In genomic region chr12:30695327-30696102, GRCh38 we compare ENCODE assay signal across 8 cellular contexts. TPM values are rescaled to one million over a fixed set of nuclear protein-coding genes. Genes with fewer than 3 reads are reported as not detected.
A peak's percentile ranks its signal among the peaks of the same experiment; 100 is the strongest.
DNase-seq lines count a peak whose midpoint lies in the region; ATAC-seq and TF ChIP-seq lines count a peak whose summit lies in the region.

Gene IPO8, minus strand, starts transcription at chr12:30695869. Its CDS starts 222 bp downstream, at chr12:30695647.

- H3K4me3 ChIP-seq in Panc1 (ENCODE audit: low read depth in 2 of 2, low read length in 2 of 2) (peak within 1 kb of the TSS; percentile 95), esophagus (ENCODE audit: low read depth in 1 of 2, low read length in 2 of 2) (peak within 1 kb of the TSS; percentile 87 to 91), muscle layer of colon (ENCODE audit: low read depth in 1 of 2, low read length in 2 of 2) (peak within 1 kb of the TSS; percentile 96 to 97)

- no peaks in the 10 kb centered on the region for H3K36me3 Mint-ChIP-seq in activated T-cell treated with anti-CD3 and anti-CD28 coated beads, Interleukin-2, amount 50 U/mL, for 4 hours (ENCODE audit: insufficient read depth)

- CTCF ChIA-PET in Panc1 (lab: Charles Lee) = interaction anchor here (0.6 to 0.7 kb wide), 5 partner anchors 8 to 858 kb away, joined by 3 to 14 read pairs (median 6); no protein-coding TSS in a partner anchor

- peak; percentile 85 for ATAC-seq in GM21723 (IDR thresholded peaks at IDR 0.05; ENCODE audit: unreplicated experiment)
- peak; percentile 96 for ATAC-seq in Panc1
- peak; percentile 92 for ATAC-seq in activated T-cell treated with anti-CD3 and anti-CD28 coated beads, Interleukin-2, amount 50 U/mL, for 4 hours

- H3K9me3 ChIP-seq in Panc1 (ENCODE audit: control insufficient read depth, insufficient read depth, low read depth, low read length) (no peaks in the 10 kb centered on the region), esophagus (ENCODE audit: control insufficient read depth in 2 of 2, insufficient read depth in 1 of 2, low read depth in 1 of 2, low read length in 1 of 2) (no peaks in the 10 kb centered on the region), muscle layer of colon (ENCODE audit: low read length) (no peaks in the 10 kb centered on the region)

- peak; percentile 94 for DNase-seq in DMS79 treated with DMSO at 0.1 percent for 48 hours (lab: John Stamatoyannopoulos, UW)
- DNase-seq in KG1 (lab: John Stamatoyannopoulos, UW) = peak; percentile 24
- peak; percentile 57 for DNase-seq in Panc1 (ENCODE audit: low read depth, low spot score)
- peak; percentile 83 for DNase-seq in activated T-cell treated with anti-CD3 and anti-CD28 coated beads, Interleukin-2, amount 50 U/mL, for 4 hours
- peak; percentile 82 to 86 for DNase-seq in stimulated activated CD8-positive, alpha-beta memory T cell treated with anti-CD3 and anti-CD28 coated beads, Interleukin-7, amount 100 ng/mL, for 4 hours (ENCODE audit: low read depth in 2 of 2)

- in situ Hi-C loops in Panc1 (cut with HindIII; ENCODE audit: low pct_unique_long_range_greater_than_20kb, low sequenced_read_pairs) = no loop called here

- H3K27me3 ChIP-seq in Panc1 (ENCODE audit: control insufficient read depth, insufficient read depth, low read length) (no peaks in the 10 kb centered on the region), esophagus (ENCODE audit: control insufficient read depth in 1 of 2, insufficient read depth in 2 of 2, low read length in 2 of 2) (no peaks in the 10 kb centered on the region), muscle layer of colon (ENCODE audit: control insufficient read depth in 1 of 2, insufficient read depth in 2 of 2, low read length in 2 of 2) (no peaks in the 10 kb centered on the region)

- peaks cover 40% of the 10 kb centered on the region for H3K4me1 Mint-ChIP-seq in activated T-cell treated with anti-CD3 and anti-CD28 coated beads, Interleukin-2, amount 50 U/mL, for 4 hours (ENCODE audit: low read depth)

- H3K36me3 ChIP-seq in Panc1 (ENCODE audit: control insufficient read depth, insufficient read depth, low read length) (no peaks in the 10 kb centered on the region; the same call in 1 of the 2 replicates), esophagus (ENCODE audit: control insufficient read depth in 2 of 2, insufficient read depth in 2 of 2, low read length in 1 of 2) (no peaks in the 10 kb centered on the region), muscle layer of colon (ENCODE audit: insufficient read depth, low read length) (no peaks in the 10 kb centered on the region)

- POLR2A ChIA-PET in Panc1 (lab: Charles Lee) = no interaction called here

- WGBS in esophagus, 2 donors = 0 to 1% methylated on average over 57 to 68 of the region's 68 CpGs

- H3K27ac ChIP-seq in Panc1 (ENCODE audit: low read length) (peak within 1 kb of the TSS; percentile 96), esophagus (ENCODE audit: low read depth in 2 of 2, low read length in 1 of 2) (peak within 1 kb of the TSS; percentile 70 to 84), muscle layer of colon (ENCODE audit: low read depth, low read length) (peak within 1 kb of the TSS; percentile 79)

- peak within 1 kb of the TSS; percentile 79 for H3K9ac ChIP-seq in muscle layer of colon (ENCODE audit: low read length)

- peak; percentile 73 for TF ChIP-seq CTCF in Panc1 (IDR thresholded peaks at IDR 0.05)

- H3K9me3 Mint-ChIP-seq in activated T-cell treated with anti-CD3 and anti-CD28 coated beads, Interleukin-2, amount 50 U/mL, for 4 hours = no peaks in the 10 kb centered on the region

- TSS peak; percentile 83 for BruUV-seq in Panc1 (replicated peaks; lab: Mats Ljungman, UMichigan)

- H3K4me1 ChIP-seq in Panc1 (ENCODE audit: control insufficient read depth, insufficient read depth, low read length) (peaks cover 28% of the 10 kb centered on the region), esophagus (ENCODE audit: control insufficient read depth in 2 of 2, insufficient read depth in 2 of 2, low read length in 1 of 2) (no peaks in the 10 kb centered on the region), muscle layer of colon (ENCODE audit: insufficient read depth, low read length) (peaks cover 27% of the 10 kb centered on the region)

- no peaks in the 10 kb centered on the region for H3K27me3 Mint-ChIP-seq in activated T-cell treated with anti-CD3 and anti-CD28 coated beads, Interleukin-2, amount 50 U/mL, for 4 hours (ENCODE audit: low read depth)

- intact Hi-C loops in Panc1 (cut with micrococcal nuclease; ENCODE audit: unreplicated experiment) = no loop called here

- H3K4me3 Mint-ChIP-seq in activated T-cell treated with anti-CD3 and anti-CD28 coated beads, Interleukin-2, amount 50 U/mL, for 4 hours = peak within 1 kb of the TSS; percentile 96

RNA-seq across cellular contexts. Expression of gene IPO8, which starts in this region (rescaled TPM):
- 46.6 TPM for total RNA-seq in Panc1 (2021; ENCODE audit: unreplicated experiment)
- polyA plus RNA-seq in Panc1 (2012; ENCODE audit: insufficient read length) = 33.4 TPM
- 10 to 100 TPM; 47.2 to 52.7 (median 51.9) TPM for total RNA-seq in activated T-cell treated with anti-CD3 and anti-CD28 coated beads, Interleukin-2, amount 50 U/mL, for 4 hours
- polyA plus RNA-seq in esophagus = 10 to 100 TPM in 1 of 2 donors, 1 to 10 TPM in 1; 4.9 to 12.2 TPM

Comparison
In these comparisons a context has a peak if more than half of its experiments do, and no peak if none do; other contexts are left out.
1. Peak in every context shown above with its lines: DNase-seq, ATAC-seq, H3K4me3 ChIP-seq and H3K27ac ChIP-seq.
2. DNase-seq: peak in every context shown above with its lines; median percentile 94 in DMS79 treated with DMSO at 0.1 percent for 48 hours; 84 in stimulated activated CD8-positive, alpha-beta memory T cell treated with anti-CD3 and anti-CD28 coated beads, Interleukin-7, amount 100 ng/mL, for 4 hours; 83 in activated T-cell treated with anti-CD3 and anti-CD28 coated beads, Interleukin-2, amount 50 U/mL, for 4 hours; 57 in Panc1; 24 in KG1.